8 cellular contexts compared by ENCODE assay signal in the genomic region with DNA sequence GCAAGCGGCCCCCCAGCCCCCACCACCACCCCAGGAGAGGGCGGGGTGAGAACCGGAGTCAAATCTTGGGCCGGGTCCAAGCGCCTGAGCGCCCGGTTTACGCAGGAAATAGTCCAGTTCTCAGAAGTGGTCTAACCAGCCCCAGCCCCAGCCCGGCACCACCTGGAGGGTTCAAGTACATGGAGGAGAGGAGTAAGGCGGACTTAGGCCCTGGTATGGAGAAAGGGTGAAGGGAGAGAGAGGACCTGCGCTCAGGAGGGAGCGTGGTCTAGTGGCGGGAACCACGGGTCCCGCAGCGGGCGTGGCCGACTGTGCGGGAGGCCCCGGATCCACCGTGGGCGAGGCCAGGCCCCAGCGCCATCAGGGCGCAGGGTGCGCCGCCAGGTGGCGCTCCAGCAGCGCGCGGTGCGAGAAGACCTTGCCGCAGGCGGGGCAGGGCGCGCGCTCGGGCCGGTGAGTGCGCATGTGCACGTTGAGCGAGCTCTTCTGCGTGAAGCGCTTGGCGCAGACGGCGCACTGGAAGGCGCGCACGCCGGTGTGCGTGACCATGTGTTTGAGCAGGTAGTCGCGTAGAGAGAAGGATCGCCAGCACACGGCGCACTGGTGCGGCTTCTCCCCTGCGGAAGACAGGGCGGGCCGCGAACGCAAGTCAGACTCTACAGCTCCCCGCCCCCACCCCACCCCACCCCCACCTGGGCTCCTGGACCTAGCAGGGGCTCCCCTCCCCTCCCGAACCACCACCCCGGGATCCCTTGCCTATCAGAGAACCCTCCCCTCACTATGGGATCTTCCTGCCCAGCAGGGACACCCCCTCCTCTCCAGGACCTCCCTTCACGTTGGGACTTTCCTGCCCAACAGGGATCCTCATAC. TPM values are rescaled to one million over a fixed set of nuclear protein-coding genes. Genes with fewer than 3 reads are reported as not detected.
A peak's percentile ranks its signal among the peaks of the same experiment; 100 is the strongest.
DNase-seq lines count a peak whose midpoint lies in the region; ATAC-seq and TF ChIP-seq lines count a peak whose summit lies in the region.

No MANE protein-coding gene starts in this region.

- peak; percentile 84 for DNase-seq in DMS153 treated with DMSO at 0.1 percent for 48 hours (lab: John Stamatoyannopoulos, UW; ENCODE audit: unreplicated experiment)
- peak; percentile 76 for DNase-seq in SK-MEL-5 (ENCODE audit: low read depth, low spot score)
- peak; percentile 98 for DNase-seq in glutamatergic neuron
- peak; percentile 99 for DNase-seq in osteoblast (ENCODE audit: insufficient read length, low spot score, missing footprints)

- peak overlapping the region; percentile 94 for H3K9ac ChIP-seq in Loucy (ENCODE audit: low read depth, low read length, poor library complexity, severe bottlenecking)

- H3K27ac ChIP-seq in osteoblast (ENCODE audit: low read depth, low read length) (peak overlapping the region; percentile 48), temporal lobe (ENCODE audit: low read depth, low read length) (peak overlapping the region; percentile 63)

- H3K9me3 ChIP-seq in Loucy (ENCODE audit: insufficient read depth, low read depth, low read length), result no peaks in the 10 kb centered on the region
- no peaks in the 10 kb centered on the region for H3K9me3 ChIP-seq in osteoblast (ENCODE audit: low read depth, low read length)

- ATAC-seq in GM21723 (IDR thresholded peaks at IDR 0.05; ENCODE audit: unreplicated experiment), result peak; percentile 64

- peak overlapping the region; percentile 94 for H3K4me3 ChIP-seq in Loucy (ENCODE audit: low read length, poor library complexity, severe bottlenecking)
- peak overlapping the region; percentile 68 for H3K4me3 ChIP-seq in osteoblast (ENCODE audit: insufficient read depth, low read length)

- peak overlapping the region; percentile 90 for H3K4me3 Mint-ChIP-seq in activated naive CD4-positive, alpha-beta T cell treated with anti-CD3 and anti-CD28 coated beads, Interleukin-2, amount 50 U/mL, for 24 hours
- peak overlapping the region; percentile 83 for H3K4me3 Mint-ChIP-seq in glutamatergic neuron (ENCODE audit: unreplicated experiment)

- TF ChIP-seq CTCF in Loucy (conservative IDR thresholded peaks at IDR 0.05; ENCODE audit: low read length) (peak; percentile 76), glutamatergic neuron (IDR thresholded peaks at IDR 0.05; ENCODE audit: partially characterized antibody, unreplicated experiment) (peak; percentile 97), osteoblast (IDR thresholded peaks at IDR 0.05; ENCODE audit: extremely low read depth, low read depth, low read length) (peak; percentile 79)

- no peaks in the 10 kb centered on the region for H3K9me2 ChIP-seq in Loucy (replicated peaks; ENCODE audit: low read depth, low read length)

- H3K27me3 ChIP-seq in Loucy (ENCODE audit: insufficient read depth, low read length, poor library complexity, severe bottlenecking) (no peaks in the 10 kb centered on the region), osteoblast (ENCODE audit: insufficient read depth, low read length) (no peaks in the 10 kb centered on the region)

- H3K27me3 Mint-ChIP-seq in activated naive CD4-positive, alpha-beta T cell treated with anti-CD3 and anti-CD28 coated beads, Interleukin-2, amount 50 U/mL, for 24 hours, result no peaks in the 10 kb centered on the region
- peaks cover 21% of the 10 kb centered on the region for H3K27me3 Mint-ChIP-seq in glutamatergic neuron (ENCODE audit: unreplicated experiment)

- H3K9me3 Mint-ChIP-seq in activated naive CD4-positive, alpha-beta T cell treated with anti-CD3 and anti-CD28 coated beads, Interleukin-2, amount 50 U/mL, for 24 hours, result no peaks in the 10 kb centered on the region
- peaks cover 9% of the 10 kb centered on the region for H3K9me3 Mint-ChIP-seq in glutamatergic neuron (ENCODE audit: unreplicated experiment)

- peaks cover 45% of the 10 kb centered on the region for H3K79me2 ChIP-seq in Loucy (ENCODE audit: insufficient read depth, low read length)
- H3K79me2 ChIP-seq in osteoblast (ENCODE audit: insufficient read depth, low read length), result peaks cover 45% of the 10 kb centered on the region

- in situ Hi-C loops in SK-MEL-5 (cut with HindIII; ENCODE audit: low pct_unique_long_range_greater_than_20kb, low sequenced_read_pairs), result no loop called here

- peak overlapping the region; percentile 95 for H3K27ac Mint-ChIP-seq in activated naive CD4-positive, alpha-beta T cell treated with anti-CD3 and anti-CD28 coated beads, Interleukin-2, amount 50 U/mL, for 24 hours
- H3K27ac Mint-ChIP-seq in glutamatergic neuron (ENCODE audit: unreplicated experiment), result peak overlapping the region; percentile 92

- H4K20me1 ChIP-seq in Loucy (ENCODE audit: insufficient read depth, low read length, poor library complexity, severe bottlenecking) (no peaks in the 10 kb centered on the region), osteoblast (ENCODE audit: insufficient read depth, low read length) (peaks cover 24% of the 10 kb centered on the region)

- peaks cover 40% of the 10 kb centered on the region for H3K4me1 Mint-ChIP-seq in activated naive CD4-positive, alpha-beta T cell treated with anti-CD3 and anti-CD28 coated beads, Interleukin-2, amount 50 U/mL, for 24 hours
- peaks cover 14% of the 10 kb centered on the region for H3K4me1 Mint-ChIP-seq in glutamatergic neuron (ENCODE audit: low read depth, unreplicated experiment)

- H3K4me1 ChIP-seq in Loucy (ENCODE audit: insufficient read depth, low read length, poor library complexity, severe bottlenecking), result peaks cover 29% of the 10 kb centered on the region
- peaks cover 10% of the 10 kb centered on the region for H3K4me1 ChIP-seq in osteoblast (ENCODE audit: insufficient read depth, low read length)

- H3K36me3 ChIP-seq in Loucy (ENCODE audit: insufficient read depth, low read length) (no peaks in the 10 kb centered on the region), osteoblast (ENCODE audit: insufficient read depth, low read length) (peaks cover 9% of the 10 kb centered on the region)

- H2AFZ ChIP-seq in Loucy (ENCODE audit: low read length) (peak overlapping the region; percentile 55; the same call in 1 of the 2 replicates), osteoblast (ENCODE audit: low read length) (peak overlapping the region; percentile 56)

- H3K36me3 Mint-ChIP-seq in activated naive CD4-positive, alpha-beta T cell treated with anti-CD3 and anti-CD28 coated beads, Interleukin-2, amount 50 U/mL, for 24 hours, result peaks cover 6% of the 10 kb centered on the region
- H3K36me3 Mint-ChIP-seq in glutamatergic neuron (ENCODE audit: unreplicated experiment), result no peaks in the 10 kb centered on the region

- peak overlapping the region; percentile 100 for H3K4me2 ChIP-seq in Loucy (ENCODE audit: low read depth, low read length, poor library complexity, severe bottlenecking)
- H3K4me2 ChIP-seq in osteoblast (ENCODE audit: insufficient read depth, low read length), result peak overlapping the region; percentile 77

- no peaks in the 10 kb centered on the region for H3F3A ChIP-seq in Loucy (ENCODE audit: low read depth)

RNA-seq across cellular contexts. Expression of a gene that starts 2.1 kb away (rescaled TPM):
- total RNA-seq in SK-MEL-5 (2014; rRNA removed; shearing (Covaris generic)), result 0.13 and 0.16 TPM in 2 replicates
- 0.31 TPM in 1 of 2 replicates, not detected in the other for polyA plus RNA-seq in SK-MEL-5 (2015; cell fraction: cytosol; rRNA removed)
- 0.05 and 1.4 TPM in 2 replicates for polyA plus RNA-seq in SK-MEL-5 (2015; cell fraction: nucleus; rRNA removed)
- total RNA-seq in glutamatergic neuron (ENCODE audit: unreplicated experiment), result 7.4 TPM
- 5.3 and 6.5 TPM in 2 replicates for total RNA-seq in osteoblast
- 6.1 TPM for total RNA-seq in temporal lobe

RNA-seq across cellular contexts. Expression of a gene that starts 5.7 kb away (rescaled TPM):
- 1.9 and 3.3 TPM in 2 replicates for total RNA-seq in SK-MEL-5 (2014; rRNA removed; shearing (Covaris generic))
- 9.3 and 12.6 TPM in 2 replicates for polyA plus RNA-seq in SK-MEL-5 (2015; cell fraction: cytosol; rRNA removed)
- polyA plus RNA-seq in SK-MEL-5 (2015; cell fraction: nucleus; rRNA removed), result 6.0 and 8.2 TPM in 2 replicates
- 27.2 TPM for total RNA-seq in glutamatergic neuron (ENCODE audit: unreplicated experiment)
- 6.9 and 8.5 TPM in 2 replicates for total RNA-seq in osteoblast
- total RNA-seq in temporal lobe, result 5.2 TPM

RNA-seq across cellular contexts. Expression of a gene that starts 29.9 kb away (rescaled TPM):
- 346 and 425 TPM in 2 replicates for total RNA-seq in SK-MEL-5 (2014; rRNA removed; shearing (Covaris generic))
- 376 and 392 TPM in 2 replicates for polyA plus RNA-seq in SK-MEL-5 (2015; cell fraction: cytosol; rRNA removed)
- polyA plus RNA-seq in SK-MEL-5 (2015; cell fraction: nucleus; rRNA removed), result 707 and 730 TPM in 2 replicates
- total RNA-seq in glutamatergic neuron (ENCODE audit: unreplicated experiment) (361 TPM), osteoblast (224 and 248 TPM in 2 replicates), temporal lobe (289 TPM)

RNA-seq across cellular contexts. Expression of a gene that starts 37.8 kb away (rescaled TPM):
- total RNA-seq in SK-MEL-5 (2014; rRNA removed; shearing (Covaris generic)), result 7.6 and 8.7 TPM in 2 replicates
- 13.5 and 15.1 TPM in 2 replicates for polyA plus RNA-seq in SK-MEL-5 (2015; cell fraction: cytosol; rRNA removed)
- 26.1 and 29.4 TPM in 2 replicates for polyA plus RNA-seq in SK-MEL-5 (2015; cell fraction: nucleus; rRNA removed)
- total RNA-seq in glutamatergic neuron (ENCODE audit: unreplicated experiment), result 11.9 TPM
- total RNA-seq in osteoblast, result 14.1 and 18.1 TPM in 2 replicates
- total RNA-seq in temporal lobe, result 9.6 TPM

RNA-seq across cellular contexts. Expression of a gene that starts 41.0 kb away (rescaled TPM):
- total RNA-seq in SK-MEL-5 (2014; rRNA removed; shearing (Covaris generic)), result 82.6 and 89.4 TPM in 2 replicates
- 132 and 169 TPM in 2 replicates for polyA plus RNA-seq in SK-MEL-5 (2015; cell fraction: cytosol; rRNA removed)
- 44.7 and 45.9 TPM in 2 replicates for polyA plus RNA-seq in SK-MEL-5 (2015; cell fraction: nucleus; rRNA removed)
- total RNA-seq in glutamatergic neuron (ENCODE audit: unreplicated experiment) (108 TPM), osteoblast (98.1 and 106 TPM in 2 replicates), temporal lobe (48.7 TPM)

Comparison
In these comparisons a context has a peak if more than half of its experiments do, and no peak if none do; other contexts are left out.
1. Peak in every context shown above with its lines: DNase-seq, ATAC-seq, H3K4me3 ChIP-seq and H3K27ac ChIP-seq.